17 cellular contexts compared by ENCODE assay signal in genomic region chr11:85602551-85603218, GRCh38.
"Had no signal": no experiment of that assay in that cellular context is flagged by ENCODE, and none has a peak within 500 bp of the region (broad histone marks: within the 10 kb centered on the region; RNA-seq: fewer than 3 reads in every experiment).

No MANE protein-coding gene starts in this region.

- H3K4me2 ChIP-seq: smooth muscle cell had no signal

- H3K27ac ChIP-seq: VCaP had no signal

- DNase-seq: activated CD4-positive, alpha-beta T cell treated with anti-CD3 and anti-CD28 coated beads for 36 hours; activated CD8-positive, alpha-beta memory T cell treated with anti-CD3 and anti-CD28 coated beads, Interleukin-2, amount 50 U/mL, for 4 hours; activated CD8-positive, alpha-beta T cell treated with anti-CD3 and anti-CD28 coated beads for 36 hours; activated naive CD4-positive, alpha-beta T cell treated with Interleukin-2 at 50 U/mL for 16 hours; activated naive CD8-positive, alpha-beta T cell treated with anti-CD3 and anti-CD28 coated beads, Interleukin-2, amount 50 U/mL, for 24 hours; activated T-cell treated with anti-CD3 and anti-CD28 coated beads, Interleukin-2, amount 50 U/mL, for 72 hours; caudate nucleus; cortex of kidney; effector memory CD4-positive, alpha-beta T cell; glutamatergic neuron; immature natural killer cell; left colon; naive B cell; retina; T1000 had no signal

- H3K9me3 Mint-ChIP-seq: activated CD8-positive, alpha-beta T cell treated with anti-CD3 and anti-CD28 coated beads for 36 hours; activated naive CD8-positive, alpha-beta T cell treated with anti-CD3 and anti-CD28 coated beads, Interleukin-2, amount 50 U/mL, for 24 hours; activated T-cell treated with anti-CD3 and anti-CD28 coated beads, Interleukin-2, amount 50 U/mL, for 72 hours; immature natural killer cell had no signal

- H3K27me3 Mint-ChIP-seq: activated CD8-positive, alpha-beta T cell treated with anti-CD3 and anti-CD28 coated beads for 36 hours; activated naive CD8-positive, alpha-beta T cell treated with anti-CD3 and anti-CD28 coated beads, Interleukin-2, amount 50 U/mL, for 24 hours had no signal

- H3K4me3 Mint-ChIP-seq: activated CD4-positive, alpha-beta T cell treated with anti-CD3 and anti-CD28 coated beads for 36 hours; activated CD8-positive, alpha-beta T cell treated with anti-CD3 and anti-CD28 coated beads for 36 hours; activated naive CD8-positive, alpha-beta T cell treated with anti-CD3 and anti-CD28 coated beads, Interleukin-2, amount 50 U/mL, for 24 hours; activated T-cell treated with anti-CD3 and anti-CD28 coated beads, Interleukin-2, amount 50 U/mL, for 72 hours; immature natural killer cell; naive B cell had no signal

- H3K4me1 Mint-ChIP-seq: activated CD4-positive, alpha-beta T cell treated with anti-CD3 and anti-CD28 coated beads for 36 hours; activated naive CD8-positive, alpha-beta T cell treated with anti-CD3 and anti-CD28 coated beads, Interleukin-2, amount 50 U/mL, for 24 hours; immature natural killer cell; naive B cell had no signal

- H3K4me3 ChIP-seq: smooth muscle cell had no signal

- H3K36me3 Mint-ChIP-seq: immature natural killer cell had no signal

- H3K27ac Mint-ChIP-seq: activated CD4-positive, alpha-beta T cell treated with anti-CD3 and anti-CD28 coated beads for 36 hours; activated CD8-positive, alpha-beta T cell treated with anti-CD3 and anti-CD28 coated beads for 36 hours; activated naive CD8-positive, alpha-beta T cell treated with anti-CD3 and anti-CD28 coated beads, Interleukin-2, amount 50 U/mL, for 24 hours; activated T-cell treated with anti-CD3 and anti-CD28 coated beads, Interleukin-2, amount 50 U/mL, for 72 hours had no signal
